27 cellular contexts compared by ENCODE assay signal in genomic region chr19:18800079-18800478, GRCh38. TPM values are rescaled to one million over a fixed set of nuclear protein-coding genes. Genes with fewer than 3 reads are reported as not detected.
"Had no signal": no experiment of that assay in that cellular context is flagged by ENCODE, and none has a peak within 500 bp of the region (broad histone marks: within the 10 kb centered on the region; RNA-seq: fewer than 3 reads in every experiment).

No MANE protein-coding gene starts in this region.

- H3K4me1 ChIP-seq: parathyroid adenoma, psoas muscle, spleen, testis, upper lobe of right lung had no signal

- H3K9ac ChIP-seq: neural progenitor cell, parathyroid adenoma had no signal

- H3K79me2 ChIP-seq: parathyroid adenoma had no signal

- H3K9me3 ChIP-seq: ovary, psoas muscle, spleen, suprapubic skin, testis, tibial artery, transverse colon, upper lobe of right lung, vagina had no signal

- ATAC-seq: natural killer cell; psoas muscle; right cardiac atrium; sciatic nerve; stimulated activated memory B cell treated with anti-CD40 and anti-IgM and Interleukin-4, amounts not matched to agents 10 μg/mL and 1 μg/mL and 100 μg/mL, for 72 hours; stimulated activated naive CD8-positive, alpha-beta T cell treated with anti-CD3 and anti-CD28 coated beads, Interleukin-15, amount 100 ng/mL, for 72 hours; stimulated activated naive CD8-positive, alpha-beta T cell treated with anti-CD3 and anti-CD28 coated beads, Interleukin-15, Interleukin-2, amounts not matched to agents 100 U/mL and 50 U/mL, for 24 hours; upper lobe of right lung had no signal

- DNase-seq: natural killer cell; occipital lobe; ovary; psoas muscle; right cardiac atrium; spleen; stimulated activated CD4-positive, alpha-beta T cell treated with anti-CD3 and anti-CD28 coated beads, Interleukin-12 subunit alpha, Interleukin-12 subunit beta, amount 100 ng/mL, for 4 hours; stimulated activated CD4-positive, alpha-beta T cell treated with anti-CD3 and anti-CD28 coated beads, Interleukin-1b, Interleukin-23, amount 100 ng/mL, for 48 hours; stimulated activated CD4-positive, alpha-beta T cell treated with anti-CD3 and anti-CD28 coated beads, Interleukin-4, amount 100 ng/mL, for 1 hour; stimulated activated CD4-positive, alpha-beta T cell treated with anti-CD3 and anti-CD28 coated beads, Interleukin-4, amount 100 ng/mL, for 4 hours; stimulated activated CD8-positive, alpha-beta memory T cell treated with anti-CD3 and anti-CD28 coated beads, Interleukin-4, amount 100 ng/mL, for 48 hours; stimulated activated naive CD4-positive, alpha-beta T cell; stimulated activated naive CD8-positive, alpha-beta T cell treated with anti-CD3 and anti-CD28 coated beads, Interleukin-15, amount 100 ng/mL, for 72 hours; stimulated activated naive CD8-positive, alpha-beta T cell treated with anti-CD3 and anti-CD28 coated beads, Interleukin-15, Interleukin-2, amounts not matched to agents 100 U/mL and 50 U/mL, for 24 hours; testis; tibial artery; transverse colon; upper lobe of right lung had no signal

- H3K27ac ChIP-seq: neural progenitor cell, ovary, parathyroid adenoma, psoas muscle, skin epidermis, spleen, suprapubic skin, testis, tibial artery, transverse colon, upper lobe of right lung, vagina had no signal

- H3K4me3 ChIP-seq: neural progenitor cell, ovary, psoas muscle, skin epidermis, smooth muscle cell, spleen, suprapubic skin, testis, tibial artery, transverse colon, upper lobe of right lung, vagina had no signal

- H3K27me3 ChIP-seq: ovary, testis, vagina had no signal

- H3K36me3 ChIP-seq: neural progenitor cell, ovary, spleen, suprapubic skin, tibial artery, transverse colon, upper lobe of right lung, vagina had no signal

- H2AFZ ChIP-seq: neural progenitor cell, parathyroid adenoma had no signal

- H3K4me2 ChIP-seq: neural progenitor cell, smooth muscle cell had no signal

RNA-seq across cellular contexts. Expression of gene COMP, which starts 9.0 kb away (rescaled TPM):
- total RNA-seq: natural killer cell, occipital lobe, spleen had no signal
- polyA plus RNA-seq: neural cell had no signal
